6 cellular contexts compared by ENCODE assay signal in the genomic region with DNA sequence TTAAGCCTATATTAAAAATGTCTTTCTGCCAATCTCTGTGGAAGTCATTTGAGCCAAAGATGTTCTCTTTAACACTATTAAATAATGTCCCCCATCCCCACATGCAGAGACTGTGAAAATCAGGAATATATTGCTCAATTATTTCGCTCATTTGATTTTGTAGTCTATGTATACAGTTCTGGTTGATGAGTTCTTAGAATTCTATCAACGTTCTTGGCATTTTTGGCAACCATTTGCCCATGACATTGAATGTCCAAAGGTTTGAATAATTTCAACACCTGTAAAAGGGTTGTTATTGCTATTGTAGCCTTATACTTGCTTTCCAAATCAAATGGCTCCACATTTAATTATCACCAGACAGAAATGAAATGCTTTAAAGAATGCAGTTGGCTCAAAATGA.
"Had no signal": no experiment of that assay in that cellular context is flagged by ENCODE, and none has a peak within 500 bp of the region (broad histone marks: within the 10 kb centered on the region; RNA-seq: fewer than 3 reads in every experiment).

No MANE protein-coding gene starts in this region.

- H3K4me3 ChIP-seq: K562 had no signal

- ATAC-seq: HepG2, K562 had no signal

- DNase-seq: IMR-90, KG1 had no signal

- H3K27ac ChIP-seq: HL-60, KMS-11 had no signal
